ENCODE assay signal across 7 cellular contexts in the genomic region with DNA sequence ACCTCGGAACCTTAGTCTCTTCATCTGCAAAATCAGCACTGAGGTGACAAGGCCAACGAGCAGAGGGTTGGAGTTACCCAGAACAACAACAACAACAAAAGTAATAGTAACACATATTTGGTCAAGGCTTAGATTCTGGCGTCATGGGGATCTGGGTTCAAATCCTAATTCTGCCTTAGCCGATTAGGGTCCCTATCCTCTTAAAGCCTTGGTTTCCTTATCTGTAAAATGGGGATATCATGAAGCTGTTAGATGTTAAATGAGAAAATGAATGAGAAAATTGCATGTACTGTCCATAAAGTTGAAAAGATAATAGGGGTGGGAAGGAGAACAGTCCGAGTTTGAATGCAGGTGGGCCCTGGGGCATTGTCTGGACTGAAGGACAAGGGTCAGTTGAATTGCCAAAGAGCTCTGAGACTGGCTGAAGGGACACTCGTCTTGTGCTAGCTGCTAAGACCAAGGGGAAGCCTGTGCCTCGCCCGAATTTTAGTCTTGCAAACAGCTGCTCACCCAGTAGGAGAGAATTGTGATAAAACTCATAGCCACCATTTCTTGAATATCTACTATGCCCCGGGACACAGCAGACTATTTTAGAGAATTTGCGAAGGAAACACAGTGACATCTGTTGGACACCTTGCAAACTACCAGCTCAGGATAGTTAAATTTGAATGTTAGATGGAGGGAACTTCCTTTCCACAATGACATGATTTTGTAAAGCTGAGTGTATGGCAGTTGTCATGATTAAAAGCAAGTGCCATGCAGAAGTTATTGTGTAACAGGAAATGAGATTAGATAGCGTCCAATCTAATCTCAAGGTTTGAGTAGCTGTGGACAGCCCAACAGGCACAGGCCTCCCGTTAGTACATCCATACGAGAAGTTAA. TPM values are rescaled to one million over a fixed set of nuclear protein-coding genes. Genes with fewer than 3 reads are reported as not detected.
DNase-seq lines count a peak whose midpoint lies in the region; ATAC-seq and TF ChIP-seq lines count a peak whose summit lies in the region.

No MANE protein-coding gene starts in this region.

- H3K4me3 Mint-ChIP-seq in activated naive CD8-positive, alpha-beta T cell treated with anti-CD3 and anti-CD28 coated beads, Interleukin-2, amount 10 ng/mL, durations not matched to agents 7 days and 5 days: no peak overlapping the region

- H3K27me3 Mint-ChIP-seq in activated naive CD8-positive, alpha-beta T cell treated with anti-CD3 and anti-CD28 coated beads, Interleukin-2, amount 10 ng/mL, durations not matched to agents 7 days and 5 days: peaks cover 2% of the 10 kb centered on the region

- H3K4me1 ChIP-seq in OCI-LY7 (ENCODE audit: insufficient read depth, low read length, poor library complexity, severe bottlenecking): peaks cover 7% of the 10 kb centered on the region

- DNase-seq in GDM1 (lab: John Stamatoyannopoulos, UW): peak; percentile 35
- peak; percentile 42 for DNase-seq in HuH-7.5 (ENCODE audit: low spot score)
- DNase-seq in OCI-LY7 (ENCODE audit: low spot score): peak; percentile 83
- no peak for DNase-seq in activated naive CD8-positive, alpha-beta T cell treated with anti-CD3 and anti-CD28 coated beads, Interleukin-2, amount 10 ng/mL, durations not matched to agents 7 days and 5 days
- no peak for DNase-seq in left cardiac atrium
- no peak for DNase-seq in sciatic nerve (ENCODE audit: low spot score)

- H3K9me3 Mint-ChIP-seq in activated naive CD8-positive, alpha-beta T cell treated with anti-CD3 and anti-CD28 coated beads, Interleukin-2, amount 10 ng/mL, durations not matched to agents 7 days and 5 days: no peaks in the 10 kb centered on the region

- H3K27ac ChIP-seq in OCI-LY7 (ENCODE audit: low read depth, low read length, poor library complexity, severe bottlenecking): no peak overlapping the region

- ATAC-seq in activated naive CD8-positive, alpha-beta T cell treated with anti-CD3 and anti-CD28 coated beads, Interleukin-2, amount 10 ng/mL, durations not matched to agents 7 days and 5 days (ENCODE audit: low read depth): peak; percentile 89
- ATAC-seq in left cardiac atrium (peak; percentile 84 to 88), sciatic nerve (peak; percentile 85), GM21360 (IDR thresholded peaks at IDR 0.05; ENCODE audit: unreplicated experiment) (no peak)

- H3K9me3 ChIP-seq in OCI-LY7 (ENCODE audit: low read length): no peaks in the 10 kb centered on the region

- H3K36me3 ChIP-seq in OCI-LY7 (ENCODE audit: insufficient read depth, low read length): no peaks in the 10 kb centered on the region

- H3K27ac Mint-ChIP-seq in activated naive CD8-positive, alpha-beta T cell treated with anti-CD3 and anti-CD28 coated beads, Interleukin-2, amount 10 ng/mL, durations not matched to agents 7 days and 5 days: no peak overlapping the region

- H4K20me1 ChIP-seq in OCI-LY7 (ENCODE audit: insufficient read depth, low read length): no peaks in the 10 kb centered on the region

- peak; percentile 95 for TF ChIP-seq CTCF in OCI-LY7 (conservative IDR thresholded peaks at IDR 0.05; ENCODE audit: low read length)

- no peak overlapping the region for H3K4me2 ChIP-seq in OCI-LY7 (ENCODE audit: low read length)

- H2AFZ ChIP-seq in OCI-LY7 (ENCODE audit: low read length): peak overlapping the region; percentile 54; the same call in 1 of the 2 replicates

- no peaks in the 10 kb centered on the region for H3K9me2 ChIP-seq in OCI-LY7 (ENCODE audit: insufficient read depth, low read length)

- BruUV-seq in OCI-LY7 (replicated peaks; lab: Mats Ljungman, UMichigan): no TSS peak

- CTCF ChIA-PET in OCI-LY7 (lab: Charles Lee; ENCODE audit: unreplicated experiment): interaction anchor here (0.6 to 1.6 kb wide), 6 partner anchors 9 to 412 kb away, joined by 3 to 7 read pairs (median 4); partner anchors contain the start of genes MLEC and POP5

- H3K36me3 Mint-ChIP-seq in activated naive CD8-positive, alpha-beta T cell treated with anti-CD3 and anti-CD28 coated beads, Interleukin-2, amount 10 ng/mL, durations not matched to agents 7 days and 5 days: no peaks in the 10 kb centered on the region

- no peak overlapping the region for H3K4me3 ChIP-seq in OCI-LY7 (ENCODE audit: low read depth, low read length, poor library complexity, severe bottlenecking)

- intact Hi-C loops in OCI-LY7 (cut with micrococcal nuclease; ENCODE audit: unreplicated experiment) (loop anchor here (1.0 to 5.0 kb wide), 7 partner anchors 115 to 389 kb away; partner anchors contain the start of genes ACADS and MLEC), left cardiac atrium (cut with DNase I) (loop anchor here (5.0 to 10.0 kb wide), 3 partner anchors 324 to 389 kb away; partner anchors contain the start of genes CABP1 (in 1 of the 2) and POP5 (in 1 of the 2)), sciatic nerve (cut with DNase I) (loop anchor here (5.0 kb wide), 1 partner anchor 324 kb away; no protein-coding TSS in a partner anchor)

- no peaks in the 10 kb centered on the region for H3K4me1 Mint-ChIP-seq in activated naive CD8-positive, alpha-beta T cell treated with anti-CD3 and anti-CD28 coated beads, Interleukin-2, amount 10 ng/mL, durations not matched to agents 7 days and 5 days

- H3K79me2 ChIP-seq in OCI-LY7 (ENCODE audit: insufficient read depth, low read depth, low read length): no peaks in the 10 kb centered on the region

- POLR2A ChIA-PET in OCI-LY7 (lab: Charles Lee): interaction anchor here (0.7 to 2.0 kb wide), 6 partner anchors 11 to 391 kb away, joined by 4 to 5 read pairs (median 4); partner anchors contain the start of gene POP5
- POLR2A ChIA-PET in activated naive CD8-positive, alpha-beta T cell treated with anti-CD3 and anti-CD28 coated beads, Interleukin-2, amount 10 ng/mL, durations not matched to agents 7 days and 5 days (lab: Charles Lee): interaction anchor here (1.0 kb wide), 1 partner anchor 12 kb away, joined by 4 read pairs; no protein-coding TSS in a partner anchor

RNA-seq across cellular contexts. Expression of gene HNF1A, which starts 6.8 kb away (rescaled TPM):
- not detected in 2 replicates for total RNA-seq in OCI-LY7 (2014; rRNA removed; shearing (Covaris generic))
- total RNA-seq in OCI-LY7 (2022): not detected in 2 replicates
- total RNA-seq in activated naive CD8-positive, alpha-beta T cell treated with anti-CD3 and anti-CD28 coated beads, Interleukin-2, amount 10 ng/mL, durations not matched to agents 7 days and 5 days: not detected
- total RNA-seq in left cardiac atrium: not detected
- total RNA-seq in sciatic nerve: not detected

RNA-seq across cellular contexts. Expression of gene C12orf43, which starts 44.7 kb away (rescaled TPM):
- 24.7 and 30.0 TPM in 2 replicates for total RNA-seq in OCI-LY7 (2014; rRNA removed; shearing (Covaris generic))
- total RNA-seq in OCI-LY7 (2022): 18.0 and 21.4 TPM in 2 replicates
- total RNA-seq in activated naive CD8-positive, alpha-beta T cell treated with anti-CD3 and anti-CD28 coated beads, Interleukin-2, amount 10 ng/mL, durations not matched to agents 7 days and 5 days: 10 to 100 TPM; 15.7 to 16.1 TPM
- total RNA-seq in left cardiac atrium: 10 to 100 TPM in 1 of 2 donors, 1 to 10 TPM in 1; 8.8 to 10.4 TPM
- 12.4 TPM for total RNA-seq in sciatic nerve

Comparison
In these comparisons a context has a peak if more than half of its experiments do, and no peak if none do; other contexts are left out.
1. DNase-seq: peak in GDM1 (single experiment), HuH-7.5 (single experiment) and OCI-LY7 (single experiment); none in activated naive CD8-positive, alpha-beta T cell treated with anti-CD3 and anti-CD28 coated beads, Interleukin-2, amount 10 ng/mL, durations not matched to agents 7 days and 5 days (single experiment), left cardiac atrium (single experiment) and sciatic nerve (single experiment).